In the genomic region with DNA sequence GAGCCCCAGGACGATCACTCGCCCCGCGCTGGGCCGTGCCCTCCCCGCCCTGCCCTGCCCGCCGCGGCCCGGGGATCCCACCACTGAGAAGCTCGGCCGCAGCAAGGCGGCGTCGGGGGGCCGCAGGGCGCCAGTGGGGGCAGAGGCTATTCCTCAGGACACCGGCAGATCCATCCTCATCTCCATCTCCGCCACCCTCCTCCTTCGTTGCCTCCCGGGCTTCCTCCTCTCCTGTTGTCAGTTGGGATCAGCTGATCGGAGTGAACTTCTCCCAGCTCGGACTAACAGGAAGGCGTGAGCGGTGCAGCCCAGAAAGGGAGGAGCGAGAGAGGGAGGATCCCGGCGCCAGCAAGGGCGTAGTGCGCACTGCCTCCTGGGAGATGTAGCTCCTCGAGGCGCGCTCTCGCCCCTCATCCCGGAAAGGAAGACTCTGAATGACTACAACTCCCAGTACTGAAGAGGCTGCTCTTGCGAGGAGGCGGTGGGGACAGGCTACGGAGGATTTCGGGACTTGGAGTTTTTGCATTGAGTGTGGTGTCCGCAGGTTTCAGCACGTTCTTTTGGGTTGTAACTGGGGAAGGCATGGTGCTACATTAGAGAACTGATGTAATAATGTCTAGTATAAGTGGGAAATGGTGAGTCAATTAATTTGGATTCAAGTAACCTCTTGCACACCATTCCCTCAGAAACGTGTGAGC, we compare ENCODE assay signal across 1 cellular context.
TF ChIP-seq lines count a peak whose summit lies in the region.

A gene with protein sequence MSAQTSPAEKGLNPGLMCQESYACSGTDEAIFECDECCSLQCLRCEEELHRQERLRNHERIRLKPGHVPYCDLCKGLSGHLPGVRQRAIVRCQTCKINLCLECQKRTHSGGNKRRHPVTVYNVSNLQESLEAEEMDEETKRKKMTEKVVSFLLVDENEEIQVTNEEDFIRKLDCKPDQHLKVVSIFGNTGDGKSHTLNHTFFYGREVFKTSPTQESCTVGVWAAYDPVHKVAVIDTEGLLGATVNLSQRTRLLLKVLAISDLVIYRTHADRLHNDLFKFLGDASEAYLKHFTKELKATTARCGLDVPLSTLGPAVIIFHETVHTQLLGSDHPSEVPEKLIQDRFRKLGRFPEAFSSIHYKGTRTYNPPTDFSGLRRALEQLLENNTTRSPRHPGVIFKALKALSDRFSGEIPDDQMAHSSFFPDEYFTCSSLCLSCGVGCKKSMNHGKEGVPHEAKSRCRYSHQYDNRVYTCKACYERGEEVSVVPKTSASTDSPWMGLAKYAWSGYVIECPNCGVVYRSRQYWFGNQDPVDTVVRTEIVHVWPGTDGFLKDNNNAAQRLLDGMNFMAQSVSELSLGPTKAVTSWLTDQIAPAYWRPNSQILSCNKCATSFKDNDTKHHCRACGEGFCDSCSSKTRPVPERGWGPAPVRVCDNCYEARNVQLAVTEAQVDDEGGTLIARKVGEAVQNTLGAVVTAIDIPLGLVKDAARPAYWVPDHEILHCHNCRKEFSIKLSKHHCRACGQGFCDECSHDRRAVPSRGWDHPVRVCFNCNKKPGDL (minus strand): TSS at position 262 of the 698 bp plus-strand sequence. CDS start 2,598 bp downstream, outside the sequence.

TF ChIP-seq in GM12878, 131 proteins besides CTCF, POLR2A, EP300 and RAD21 (continued from another document and continues in another):
- TF ChIP-seq, protein P1, sequence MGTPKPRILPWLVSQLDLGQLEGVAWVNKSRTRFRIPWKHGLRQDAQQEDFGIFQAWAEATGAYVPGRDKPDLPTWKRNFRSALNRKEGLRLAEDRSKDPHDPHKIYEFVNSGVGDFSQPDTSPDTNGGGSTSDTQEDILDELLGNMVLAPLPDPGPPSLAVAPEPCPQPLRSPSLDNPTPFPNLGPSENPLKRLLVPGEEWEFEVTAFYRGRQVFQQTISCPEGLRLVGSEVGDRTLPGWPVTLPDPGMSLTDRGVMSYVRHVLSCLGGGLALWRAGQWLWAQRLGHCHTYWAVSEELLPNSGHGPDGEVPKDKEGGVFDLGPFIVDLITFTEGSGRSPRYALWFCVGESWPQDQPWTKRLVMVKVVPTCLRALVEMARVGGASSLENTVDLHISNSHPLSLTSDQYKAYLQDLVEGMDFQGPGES (IDR thresholded peaks at IDR 0.05): no peak
- no peak for TF ChIP-seq MYC (IDR thresholded peaks at IDR 0.05; ENCODE audit: insufficient read depth, insufficient read length, insufficient replicate concordance, low read length, severe bottlenecking)
- 0 out of 2 replicates have a peak, but pooled peaks have one; percentile 45 for TF ChIP-seq TBL1XR1 (IDR thresholded peaks at IDR 0.05; ENCODE audit: low read depth, low read length)
- TF ChIP-seq FOXM1 (IDR thresholded peaks at IDR 0.05; ENCODE audit: low read depth, low read length): no peak
- TF ChIP-seq JUNB (IDR thresholded peaks at IDR 0.05): no peak
- TF ChIP-seq SIX5 (IDR thresholded peaks at IDR 0.05; ENCODE audit: low read depth, low read length, severe bottlenecking): peak; percentile 100
- TF ChIP-seq NR2C2 (IDR thresholded peaks at IDR 0.05; ENCODE audit: borderline replicate concordance, control insufficient read depth, insufficient read length, low read depth): no peak
- TF ChIP-seq HDAC2 (IDR thresholded peaks at IDR 0.05): no peak
- peak; percentile 64 to 76 for TF ChIP-seq BHLHE40 (IDR thresholded peaks at IDR 0.05; ENCODE audit: borderline replicate concordance in 1 of 2, low read depth in 2 of 2, low read length in 1 of 2)
- TF ChIP-seq, protein P2, sequence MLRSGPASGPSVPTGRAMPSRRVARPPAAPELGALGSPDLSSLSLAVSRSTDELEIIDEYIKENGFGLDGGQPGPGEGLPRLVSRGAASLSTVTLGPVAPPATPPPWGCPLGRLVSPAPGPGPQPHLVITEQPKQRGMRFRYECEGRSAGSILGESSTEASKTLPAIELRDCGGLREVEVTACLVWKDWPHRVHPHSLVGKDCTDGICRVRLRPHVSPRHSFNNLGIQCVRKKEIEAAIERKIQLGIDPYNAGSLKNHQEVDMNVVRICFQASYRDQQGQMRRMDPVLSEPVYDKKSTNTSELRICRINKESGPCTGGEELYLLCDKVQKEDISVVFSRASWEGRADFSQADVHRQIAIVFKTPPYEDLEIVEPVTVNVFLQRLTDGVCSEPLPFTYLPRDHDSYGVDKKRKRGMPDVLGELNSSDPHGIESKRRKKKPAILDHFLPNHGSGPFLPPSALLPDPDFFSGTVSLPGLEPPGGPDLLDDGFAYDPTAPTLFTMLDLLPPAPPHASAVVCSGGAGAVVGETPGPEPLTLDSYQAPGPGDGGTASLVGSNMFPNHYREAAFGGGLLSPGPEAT (IDR thresholded peaks at IDR 0.05; ENCODE audit: low read depth): peak; percentile 68
- TF ChIP-seq CREM (IDR thresholded peaks at IDR 0.05; ENCODE audit: low read depth): peak; percentile 98
- TF ChIP-seq POLR2AphosphoS5 (IDR thresholded peaks at IDR 0.05; ENCODE audit: low read length): peak; percentile 55; the same call in 1 of the 2 replicates
- peak; percentile 83 to 89 for TF ChIP-seq IKZF2 (IDR thresholded peaks at IDR 0.05)
- TF ChIP-seq HDGF (IDR thresholded peaks at IDR 0.05): peak; percentile 97
- TF ChIP-seq YBX1 (IDR thresholded peaks at IDR 0.05): no peak
- TF ChIP-seq, protein P3, sequence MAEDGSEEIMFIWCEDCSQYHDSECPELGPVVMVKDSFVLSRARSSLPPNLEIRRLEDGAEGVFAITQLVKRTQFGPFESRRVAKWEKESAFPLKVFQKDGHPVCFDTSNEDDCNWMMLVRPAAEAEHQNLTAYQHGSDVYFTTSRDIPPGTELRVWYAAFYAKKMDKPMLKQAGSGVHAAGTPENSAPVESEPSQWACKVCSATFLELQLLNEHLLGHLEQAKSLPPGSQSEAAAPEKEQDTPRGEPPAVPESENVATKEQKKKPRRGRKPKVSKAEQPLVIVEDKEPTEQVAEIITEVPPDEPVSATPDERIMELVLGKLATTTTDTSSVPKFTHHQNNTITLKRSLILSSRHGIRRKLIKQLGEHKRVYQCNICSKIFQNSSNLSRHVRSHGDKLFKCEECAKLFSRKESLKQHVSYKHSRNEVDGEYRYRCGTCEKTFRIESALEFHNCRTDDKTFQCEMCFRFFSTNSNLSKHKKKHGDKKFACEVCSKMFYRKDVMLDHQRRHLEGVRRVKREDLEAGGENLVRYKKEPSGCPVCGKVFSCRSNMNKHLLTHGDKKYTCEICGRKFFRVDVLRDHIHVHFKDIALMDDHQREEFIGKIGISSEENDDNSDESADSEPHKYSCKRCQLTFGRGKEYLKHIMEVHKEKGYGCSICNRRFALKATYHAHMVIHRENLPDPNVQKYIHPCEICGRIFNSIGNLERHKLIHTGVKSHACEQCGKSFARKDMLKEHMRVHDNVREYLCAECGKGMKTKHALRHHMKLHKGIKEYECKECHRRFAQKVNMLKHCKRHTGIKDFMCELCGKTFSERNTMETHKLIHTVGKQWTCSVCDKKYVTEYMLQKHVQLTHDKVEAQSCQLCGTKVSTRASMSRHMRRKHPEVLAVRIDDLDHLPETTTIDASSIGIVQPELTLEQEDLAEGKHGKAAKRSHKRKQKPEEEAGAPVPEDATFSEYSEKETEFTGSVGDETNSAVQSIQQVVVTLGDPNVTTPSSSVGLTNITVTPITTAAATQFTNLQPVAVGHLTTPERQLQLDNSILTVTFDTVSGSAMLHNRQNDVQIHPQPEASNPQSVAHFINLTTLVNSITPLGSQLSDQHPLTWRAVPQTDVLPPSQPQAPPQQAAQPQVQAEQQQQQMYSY (CRISPR knock-in tag; IDR thresholded peaks at IDR 0.05): no peak
- no peak for TF ChIP-seq NFYA (IDR thresholded peaks at IDR 0.05; ENCODE audit: borderline replicate concordance, low read depth, low read length)
- TF ChIP-seq POLR2AphosphoS2 (IDR thresholded peaks at IDR 0.05; ENCODE audit: low read depth, low read length): peak; percentile 68; the same call in 1 of the 2 replicates
- TF ChIP-seq NBN (IDR thresholded peaks at IDR 0.05): peak; percentile 77
- TF ChIP-seq SUZ12 (IDR thresholded peaks at IDR 0.05; ENCODE audit: unreplicated experiment): no peak
- TF ChIP-seq CHD1 (IDR thresholded peaks at IDR 0.05; ENCODE audit: low read depth, low read length): no peak
- TF ChIP-seq CBX3 (IDR thresholded peaks at IDR 0.05; ENCODE audit: borderline replicate concordance, low read depth): no peak
- TF ChIP-seq SREBF2 (IDR thresholded peaks at IDR 0.05; ENCODE audit: low read length): no peak
- no peak for TF ChIP-seq RB1 (IDR thresholded peaks at IDR 0.05; ENCODE audit: borderline replicate concordance)
- TF ChIP-seq, protein P4, sequence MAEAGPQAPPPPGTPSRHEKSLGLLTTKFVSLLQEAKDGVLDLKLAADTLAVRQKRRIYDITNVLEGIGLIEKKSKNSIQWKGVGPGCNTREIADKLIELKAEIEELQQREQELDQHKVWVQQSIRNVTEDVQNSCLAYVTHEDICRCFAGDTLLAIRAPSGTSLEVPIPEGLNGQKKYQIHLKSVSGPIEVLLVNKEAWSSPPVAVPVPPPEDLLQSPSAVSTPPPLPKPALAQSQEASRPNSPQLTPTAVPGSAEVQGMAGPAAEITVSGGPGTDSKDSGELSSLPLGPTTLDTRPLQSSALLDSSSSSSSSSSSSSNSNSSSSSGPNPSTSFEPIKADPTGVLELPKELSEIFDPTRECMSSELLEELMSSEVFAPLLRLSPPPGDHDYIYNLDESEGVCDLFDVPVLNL (IDR thresholded peaks at IDR 0.05; ENCODE audit: low read depth, low read length): no peak
- TF ChIP-seq PAX5 (IDR thresholded peaks at IDR 0.05; ENCODE audit: borderline replicate concordance, low read depth, low read length): no peak
- no peak for TF ChIP-seq ASH2L (IDR thresholded peaks at IDR 0.05; ENCODE audit: borderline replicate concordance, low read depth)
- no peak for TF ChIP-seq NFIC (IDR thresholded peaks at IDR 0.05; ENCODE audit: low read depth, low read length)
- no peak for TF ChIP-seq ZSCAN29 (IDR thresholded peaks at IDR 0.05)
- peak; percentile 62 for TF ChIP-seq RAD51 (IDR thresholded peaks at IDR 0.05)
- no peak for TF ChIP-seq MYB (IDR thresholded peaks at IDR 0.05; ENCODE audit: borderline replicate concordance, low read depth, low read length)
- TF ChIP-seq, protein P5, sequence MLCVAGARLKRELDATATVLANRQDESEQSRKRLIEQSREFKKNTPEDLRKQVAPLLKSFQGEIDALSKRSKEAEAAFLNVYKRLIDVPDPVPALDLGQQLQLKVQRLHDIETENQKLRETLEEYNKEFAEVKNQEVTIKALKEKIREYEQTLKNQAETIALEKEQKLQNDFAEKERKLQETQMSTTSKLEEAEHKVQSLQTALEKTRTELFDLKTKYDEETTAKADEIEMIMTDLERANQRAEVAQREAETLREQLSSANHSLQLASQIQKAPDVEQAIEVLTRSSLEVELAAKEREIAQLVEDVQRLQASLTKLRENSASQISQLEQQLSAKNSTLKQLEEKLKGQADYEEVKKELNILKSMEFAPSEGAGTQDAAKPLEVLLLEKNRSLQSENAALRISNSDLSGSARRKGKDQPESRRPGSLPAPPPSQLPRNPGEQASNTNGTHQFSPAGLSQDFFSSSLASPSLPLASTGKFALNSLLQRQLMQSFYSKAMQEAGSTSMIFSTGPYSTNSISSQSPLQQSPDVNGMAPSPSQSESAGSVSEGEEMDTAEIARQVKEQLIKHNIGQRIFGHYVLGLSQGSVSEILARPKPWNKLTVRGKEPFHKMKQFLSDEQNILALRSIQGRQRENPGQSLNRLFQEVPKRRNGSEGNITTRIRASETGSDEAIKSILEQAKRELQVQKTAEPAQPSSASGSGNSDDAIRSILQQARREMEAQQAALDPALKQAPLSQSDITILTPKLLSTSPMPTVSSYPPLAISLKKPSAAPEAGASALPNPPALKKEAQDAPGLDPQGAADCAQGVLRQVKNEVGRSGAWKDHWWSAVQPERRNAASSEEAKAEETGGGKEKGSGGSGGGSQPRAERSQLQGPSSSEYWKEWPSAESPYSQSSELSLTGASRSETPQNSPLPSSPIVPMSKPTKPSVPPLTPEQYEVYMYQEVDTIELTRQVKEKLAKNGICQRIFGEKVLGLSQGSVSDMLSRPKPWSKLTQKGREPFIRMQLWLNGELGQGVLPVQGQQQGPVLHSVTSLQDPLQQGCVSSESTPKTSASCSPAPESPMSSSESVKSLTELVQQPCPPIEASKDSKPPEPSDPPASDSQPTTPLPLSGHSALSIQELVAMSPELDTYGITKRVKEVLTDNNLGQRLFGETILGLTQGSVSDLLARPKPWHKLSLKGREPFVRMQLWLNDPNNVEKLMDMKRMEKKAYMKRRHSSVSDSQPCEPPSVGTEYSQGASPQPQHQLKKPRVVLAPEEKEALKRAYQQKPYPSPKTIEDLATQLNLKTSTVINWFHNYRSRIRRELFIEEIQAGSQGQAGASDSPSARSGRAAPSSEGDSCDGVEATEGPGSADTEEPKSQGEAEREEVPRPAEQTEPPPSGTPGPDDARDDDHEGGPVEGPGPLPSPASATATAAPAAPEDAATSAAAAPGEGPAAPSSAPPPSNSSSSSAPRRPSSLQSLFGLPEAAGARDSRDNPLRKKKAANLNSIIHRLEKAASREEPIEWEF (IDR thresholded peaks at IDR 0.05; ENCODE audit: insufficient replicate concordance, low read depth, low read length): no peak
- TF ChIP-seq, protein P6, sequence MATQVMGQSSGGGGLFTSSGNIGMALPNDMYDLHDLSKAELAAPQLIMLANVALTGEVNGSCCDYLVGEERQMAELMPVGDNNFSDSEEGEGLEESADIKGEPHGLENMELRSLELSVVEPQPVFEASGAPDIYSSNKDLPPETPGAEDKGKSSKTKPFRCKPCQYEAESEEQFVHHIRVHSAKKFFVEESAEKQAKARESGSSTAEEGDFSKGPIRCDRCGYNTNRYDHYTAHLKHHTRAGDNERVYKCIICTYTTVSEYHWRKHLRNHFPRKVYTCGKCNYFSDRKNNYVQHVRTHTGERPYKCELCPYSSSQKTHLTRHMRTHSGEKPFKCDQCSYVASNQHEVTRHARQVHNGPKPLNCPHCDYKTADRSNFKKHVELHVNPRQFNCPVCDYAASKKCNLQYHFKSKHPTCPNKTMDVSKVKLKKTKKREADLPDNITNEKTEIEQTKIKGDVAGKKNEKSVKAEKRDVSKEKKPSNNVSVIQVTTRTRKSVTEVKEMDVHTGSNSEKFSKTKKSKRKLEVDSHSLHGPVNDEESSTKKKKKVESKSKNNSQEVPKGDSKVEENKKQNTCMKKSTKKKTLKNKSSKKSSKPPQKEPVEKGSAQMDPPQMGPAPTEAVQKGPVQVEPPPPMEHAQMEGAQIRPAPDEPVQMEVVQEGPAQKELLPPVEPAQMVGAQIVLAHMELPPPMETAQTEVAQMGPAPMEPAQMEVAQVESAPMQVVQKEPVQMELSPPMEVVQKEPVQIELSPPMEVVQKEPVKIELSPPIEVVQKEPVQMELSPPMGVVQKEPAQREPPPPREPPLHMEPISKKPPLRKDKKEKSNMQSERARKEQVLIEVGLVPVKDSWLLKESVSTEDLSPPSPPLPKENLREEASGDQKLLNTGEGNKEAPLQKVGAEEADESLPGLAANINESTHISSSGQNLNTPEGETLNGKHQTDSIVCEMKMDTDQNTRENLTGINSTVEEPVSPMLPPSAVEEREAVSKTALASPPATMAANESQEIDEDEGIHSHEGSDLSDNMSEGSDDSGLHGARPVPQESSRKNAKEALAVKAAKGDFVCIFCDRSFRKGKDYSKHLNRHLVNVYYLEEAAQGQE (IDR thresholded peaks at IDR 0.05; ENCODE audit: low read depth, low read length): no peak
- no peak for TF ChIP-seq SMAD5 (IDR thresholded peaks at IDR 0.05; ENCODE audit: low read depth)
- 0 out of 2 replicates have a peak, but pooled peaks have one; percentile 54 for TF ChIP-seq CBFB (IDR thresholded peaks at IDR 0.05; ENCODE audit: low read depth)
- TF ChIP-seq HCFC1 (IDR thresholded peaks at IDR 0.05; ENCODE audit: low read length): peak; percentile 99
- peak; percentile 83 for TF ChIP-seq GABPA (IDR thresholded peaks at IDR 0.05; ENCODE audit: low read depth)
- TF ChIP-seq, protein P7, sequence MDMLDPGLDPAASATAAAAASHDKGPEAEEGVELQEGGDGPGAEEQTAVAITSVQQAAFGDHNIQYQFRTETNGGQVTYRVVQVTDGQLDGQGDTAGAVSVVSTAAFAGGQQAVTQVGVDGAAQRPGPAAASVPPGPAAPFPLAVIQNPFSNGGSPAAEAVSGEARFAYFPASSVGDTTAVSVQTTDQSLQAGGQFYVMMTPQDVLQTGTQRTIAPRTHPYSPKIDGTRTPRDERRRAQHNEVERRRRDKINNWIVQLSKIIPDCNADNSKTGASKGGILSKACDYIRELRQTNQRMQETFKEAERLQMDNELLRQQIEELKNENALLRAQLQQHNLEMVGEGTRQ (IDR thresholded peaks at IDR 0.05; ENCODE audit: borderline replicate concordance, low read depth, low read length): peak; percentile 12; the same call in 1 of the 2 replicates
